In the genomic region with DNA sequence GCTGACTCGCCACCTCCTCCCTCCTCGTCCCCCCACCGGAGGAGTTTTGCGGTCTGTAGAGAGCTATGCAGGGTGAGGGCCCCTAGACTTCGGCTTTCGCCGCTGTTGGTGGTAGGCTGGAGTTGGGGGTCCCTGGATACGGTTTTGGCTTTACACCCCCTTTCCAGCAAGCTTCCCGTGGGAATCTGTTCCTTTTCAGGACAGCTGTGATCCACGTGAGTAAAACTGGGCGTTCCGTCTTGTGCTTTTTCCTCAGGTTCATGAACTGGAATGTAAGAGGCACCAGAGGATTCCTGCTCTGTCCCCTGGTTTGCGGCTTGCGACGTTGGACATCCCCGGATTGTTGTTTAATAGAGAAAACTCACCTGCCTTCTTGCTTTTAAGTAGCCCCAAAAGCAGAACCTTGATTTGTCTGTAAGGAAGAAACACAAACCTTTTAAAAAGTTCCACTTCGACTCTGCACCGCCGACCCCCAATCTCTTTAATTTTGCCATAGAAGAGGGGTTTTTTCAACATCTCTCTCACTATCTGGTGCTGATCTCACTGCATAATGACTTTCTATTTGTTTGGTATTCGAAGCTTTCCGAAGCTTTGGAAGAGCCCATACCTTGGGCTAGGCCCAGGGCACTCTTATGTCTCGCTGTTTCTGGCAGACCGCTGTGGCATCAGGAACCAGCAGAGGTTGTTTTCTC, we compare ENCODE assay signal across 8 cellular contexts. TPM values are rescaled to one million over a fixed set of nuclear protein-coding genes. Genes with fewer than 3 reads are reported as not detected.
DNase-seq lines count a peak whose midpoint lies in the region; ATAC-seq and TF ChIP-seq lines count a peak whose summit lies in the region.

No MANE protein-coding gene starts in this region.

- peaks cover 18% of the 10 kb centered on the region for H3K4me1 ChIP-seq in KMS-11 (ENCODE audit: low read depth, poor library complexity, severe bottlenecking)
- peaks cover 0 to 20% of the 10 kb centered on the region in 2 donors for H3K4me1 ChIP-seq in right atrium auricular region

- no peaks in the 10 kb centered on the region for H3K27me3 Mint-ChIP-seq in activated naive CD8-positive, alpha-beta T cell

- H3K4me3 ChIP-seq in KMS-11 (IDR thresholded peaks at IDR 0.05; ENCODE audit: insufficient read depth, low read depth, low read length) (no peak overlapping the region), right atrium auricular region (peak overlapping the region; percentile 65 to 73), retinal pigment epithelial cell (ENCODE audit: low read length) (peak overlapping the region; percentile 96)

- no peaks in the 10 kb centered on the region for H3K36me3 ChIP-seq in KMS-11 (ENCODE audit: insufficient read depth)
- H3K36me3 ChIP-seq in right atrium auricular region, result no peaks in the 10 kb centered on the region

- H3K9ac ChIP-seq in KMS-11, result peak overlapping the region; percentile 99

- H4K20me1 ChIP-seq in KMS-11 (ENCODE audit: insufficient read depth), result no peaks in the 10 kb centered on the region

- H3K9me3 Mint-ChIP-seq in activated naive CD8-positive, alpha-beta T cell (ENCODE audit: low read depth), result no peaks in the 10 kb centered on the region

- H3K4me2 ChIP-seq in KMS-11, result peak overlapping the region; percentile 69

- H3K9me3 ChIP-seq in right atrium auricular region, result no peaks in the 10 kb centered on the region

- peaks cover 7% of the 10 kb centered on the region; the same call in 1 of the 2 replicates for H3K79me2 ChIP-seq in KMS-11 (ENCODE audit: insufficient read depth, low read depth)

- no peak for TF ChIP-seq CTCF in KMS-11 (conservative IDR thresholded peaks at IDR 0.05; ENCODE audit: low read depth, low read length)
- no peak for TF ChIP-seq CTCF in right atrium auricular region (IDR thresholded peaks at IDR 0.05)
- TF ChIP-seq CTCF in retinal pigment epithelial cell (conservative IDR thresholded peaks at IDR 0.05; ENCODE audit: low read depth, low read length), result no peak

- H2AFZ ChIP-seq in KMS-11 (ENCODE audit: low read depth), result peak overlapping the region; percentile 89

- H3K27ac ChIP-seq in KMS-11 (peak overlapping the region; percentile 100), right atrium auricular region (peak overlapping the region; percentile 94)

- H3K27me3 ChIP-seq in KMS-11 (ENCODE audit: insufficient read depth, low read depth) (no peaks in the 10 kb centered on the region), right atrium auricular region (no peaks in the 10 kb centered on the region)

- peaks cover 16% of the 10 kb centered on the region for H3K36me3 Mint-ChIP-seq in activated naive CD8-positive, alpha-beta T cell

- ATAC-seq in HG02973 (IDR thresholded peaks at IDR 0.05; ENCODE audit: unreplicated experiment), result no peak

- peak; percentile 22 for DNase-seq in stimulated activated CD4-positive, alpha-beta T cell treated with anti-CD3 and anti-CD28 coated beads, Interleukin-15, amount 100 ng/mL, for 24 hours
- no peak for DNase-seq in stimulated activated CD4-positive, alpha-beta T cell treated with anti-CD3 and anti-CD28 coated beads, Interleukin-1b, Interleukin-23, amount 100 ng/mL, for 48 hours
- DNase-seq in right atrium auricular region (ENCODE audit: low spot score) (no peak), retinal pigment epithelial cell (ENCODE audit: low read depth) (peak; percentile 25), mesenteric fat pad (ENCODE audit: low spot score) (no peak)

- peak overlapping the region; percentile 100 for H3K27ac Mint-ChIP-seq in activated naive CD8-positive, alpha-beta T cell

- H3K4me1 Mint-ChIP-seq in activated naive CD8-positive, alpha-beta T cell (ENCODE audit: low read depth), result peaks cover 70% of the 10 kb centered on the region

- H3K4me3 Mint-ChIP-seq in activated naive CD8-positive, alpha-beta T cell, result peak overlapping the region; percentile 97

RNA-seq across cellular contexts. Expression of a gene that starts 0.5 kb away (rescaled TPM):
- total RNA-seq in right atrium auricular region (10 to 100 TPM; 12.6 to 21.5 TPM), mesenteric fat pad (21.3 TPM)

RNA-seq across cellular contexts. Expression of a gene that starts 1.1 kb away (rescaled TPM):
- total RNA-seq in right atrium auricular region (10 to 100 TPM; 14.7 to 27.8 TPM), mesenteric fat pad (30.0 TPM)

Comparison
In these comparisons a context has a peak if more than half of its experiments do, and no peak if none do; other contexts are left out.
1. DNase-seq: peak in stimulated activated CD4-positive, alpha-beta T cell treated with anti-CD3 and anti-CD28 coated beads, Interleukin-15, amount 100 ng/mL, for 24 hours (single experiment) and retinal pigment epithelial cell (single experiment); none in stimulated activated CD4-positive, alpha-beta T cell treated with anti-CD3 and anti-CD28 coated beads, Interleukin-1b, Interleukin-23, amount 100 ng/mL, for 48 hours (single experiment), right atrium auricular region (single experiment) and mesenteric fat pad (single experiment).